1 cellular context compared by ENCODE assay signal in genomic region chr5:177295929-177296328, GRCh38.
TF ChIP-seq lines count a peak whose summit lies in the region.

No MANE protein-coding gene starts in this region.

TF ChIP-seq in SK-N-SH, 30 proteins besides CTCF, POLR2A, EP300 and RAD21 (continued from another document):
- no peak for TF ChIP-seq MEF2A (IDR thresholded peaks at IDR 0.05; ENCODE audit: borderline replicate concordance, low read depth)
- no peak for TF ChIP-seq CHD2 (IDR thresholded peaks at IDR 0.05; ENCODE audit: low read length, partially characterized antibody)
- TF ChIP-seq SMC3 (IDR thresholded peaks at IDR 0.05; ENCODE audit: low read depth, low read length) = no peak
- TF ChIP-seq MAX (IDR thresholded peaks at IDR 0.05; ENCODE audit: low read depth) = no peak
- TF ChIP-seq MXI1 (IDR thresholded peaks at IDR 0.05; ENCODE audit: low read depth, low read length) = no peak
- TF ChIP-seq FOXM1 (IDR thresholded peaks at IDR 0.05; ENCODE audit: low read depth) = no peak
- no peak for TF ChIP-seq REST (IDR thresholded peaks at IDR 0.05; ENCODE audit: low read depth, low read length)
- no peak for TF ChIP-seq TEAD4 (IDR thresholded peaks at IDR 0.05; ENCODE audit: borderline replicate concordance, insufficient read depth)
